ENCODE assay signal across 1 cellular context in the genomic region with DNA sequence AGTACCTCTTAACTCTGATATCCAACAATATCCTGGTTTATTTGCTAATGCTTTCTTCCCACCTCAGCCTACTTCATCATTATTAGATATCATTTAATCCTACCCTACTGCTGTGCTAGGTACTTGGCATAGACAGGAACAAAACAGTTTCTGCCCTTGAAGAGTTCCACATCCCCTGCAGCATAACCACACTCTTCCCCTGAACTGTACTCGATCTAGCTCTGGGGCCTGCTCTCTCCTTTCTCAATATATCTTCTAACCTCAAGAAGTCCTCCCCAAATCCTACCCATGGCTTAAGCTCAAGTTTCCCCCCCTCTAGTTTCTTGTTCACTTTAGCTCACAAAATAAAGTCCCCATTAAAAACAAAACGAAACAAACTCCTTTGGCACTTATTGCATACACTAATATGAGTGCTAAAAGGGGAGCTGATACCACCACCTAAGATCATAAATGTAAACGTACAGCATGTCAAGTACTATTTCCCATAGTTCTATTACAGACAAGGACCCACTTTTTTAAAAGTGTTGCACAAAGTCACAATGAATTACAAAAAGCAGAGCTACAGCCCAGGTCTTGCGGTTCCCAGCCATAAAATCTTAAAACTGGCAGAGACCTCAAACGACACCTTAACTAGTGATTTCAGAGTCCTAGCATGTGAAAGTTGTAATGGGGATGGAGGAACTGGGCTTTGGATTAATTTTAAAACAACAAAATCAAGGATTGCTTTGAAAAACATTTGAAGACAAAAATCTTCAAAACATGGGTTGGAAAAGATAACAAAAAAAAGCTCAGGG.
TF ChIP-seq lines count a peak whose summit lies in the region.

No MANE protein-coding gene starts in this region.

TF ChIP-seq in WTC11, 78 proteins besides CTCF, POLR2A, EP300 and RAD21 (continued from another document):
- TF ChIP-seq ZNF232 (CRISPR knock-in tag; IDR thresholded peaks at IDR 0.05) (no peak), ZNF263 (CRISPR knock-in tag; IDR thresholded peaks at IDR 0.05; ENCODE audit: low read depth) (no peak)
